In genomic region chr10:131811239-131812011, GRCh38 we compare ENCODE assay signal across 18 cellular contexts.
DNase-seq lines count a peak whose midpoint lies in the region; TF ChIP-seq lines count a peak whose summit lies in the region.
"Had no signal": no experiment of that assay in that cellular context is flagged by ENCODE, and none has a peak within 500 bp of the region (broad histone marks: within the 10 kb centered on the region; RNA-seq: fewer than 3 reads in every experiment).

No MANE protein-coding gene starts in this region.

- intact Hi-C loops in colonic mucosa (cut with DNase I): no loop called here

- TF ChIP-seq CTCF in colonic mucosa (IDR thresholded peaks at IDR 0.05) (no peak), glutamatergic neuron (IDR thresholded peaks at IDR 0.05; ENCODE audit: partially characterized antibody, unreplicated experiment) (no peak)

- no peaks in the 10 kb centered on the region for H3K27me3 ChIP-seq in colonic mucosa

- no peaks in the 10 kb centered on the region for H3K36me3 ChIP-seq in colonic mucosa

- no peaks in the 10 kb centered on the region for H3K36me3 Mint-ChIP-seq in glutamatergic neuron (ENCODE audit: unreplicated experiment)
- H3K36me3 Mint-ChIP-seq: CD8-positive, alpha-beta T cell had no signal

- H3K9me3 ChIP-seq in colonic mucosa: no peaks in the 10 kb centered on the region

- no peak overlapping the region for H3K9ac ChIP-seq in colonic mucosa (ENCODE audit: low read depth in 2 of 2, low read length in 2 of 2)
- H3K9ac ChIP-seq: KMS-11 had no signal

- H3K27me3 Mint-ChIP-seq in glutamatergic neuron (ENCODE audit: unreplicated experiment): peaks cover 9% of the 10 kb centered on the region

- H3K27ac ChIP-seq in colonic mucosa: no peak overlapping the region
- H3K27ac ChIP-seq: KMS-11 had no signal

- no peak overlapping the region for H3K4me3 ChIP-seq in colonic mucosa
- H3K4me3 ChIP-seq: GM12878 had no signal

- H3K9me3 Mint-ChIP-seq in glutamatergic neuron (ENCODE audit: unreplicated experiment): peaks cover 6% of the 10 kb centered on the region
- H3K9me3 Mint-ChIP-seq: CD8-positive, alpha-beta T cell had no signal

- H3K4me1 ChIP-seq in colonic mucosa: no peaks in the 10 kb centered on the region

- H3K4me1 Mint-ChIP-seq in glutamatergic neuron (ENCODE audit: low read depth, unreplicated experiment): peaks cover 2% of the 10 kb centered on the region

- no peak overlapping the region for H3K4me3 Mint-ChIP-seq in glutamatergic neuron (ENCODE audit: unreplicated experiment)
- H3K4me3 Mint-ChIP-seq: CD8-positive, alpha-beta T cell had no signal

- DNase-seq in activated CD8-positive, alpha-beta memory T cell treated with anti-CD3 and anti-CD28 coated beads, Interleukin-2, amount 50 U/mL, for 48 hours: peak; percentile 28
- DNase-seq in activated CD8-positive, alpha-beta memory T cell treated with anti-CD3 and anti-CD28 coated beads, Interleukin-2, amount 50 U/mL, for 4 hours: no peak
- DNase-seq in colonic mucosa (peak; percentile 10), mucosa of gallbladder (ENCODE audit: low spot score) (peak; percentile 3), NCI-H1694 treated with DMSO at 0.1 percent for 48 hours (lab: John Stamatoyannopoulos, UW) (no peak), kidney glomerular epithelial cell (lab: John Stamatoyannopoulos, UW) (no peak), glutamatergic neuron (no peak)
- peak; percentile 5 for DNase-seq in stimulated activated CD8-positive, alpha-beta memory T cell treated with anti-CD3 and anti-CD28 coated beads, Interleukin-4, amount 100 ng/mL, for 48 hours
- DNase-seq: AML-193, C1 segment of cervical spinal cord, DND-41, IMR-90, NCI-H187, NCI-H446 treated with DMSO at 0.1 percent for 48 hours, NCI-H69 had no signal

- H3K27ac Mint-ChIP-seq in glutamatergic neuron (ENCODE audit: unreplicated experiment): no peak overlapping the region
- H3K27ac Mint-ChIP-seq: CD8-positive, alpha-beta T cell had no signal

Comparison
In these comparisons a context has a peak if more than half of its experiments do, and no peak if none do; other contexts are left out.
1. DNase-seq: peak in activated CD8-positive, alpha-beta memory T cell treated with anti-CD3 and anti-CD28 coated beads, Interleukin-2, amount 50 U/mL, for 48 hours (single experiment), colonic mucosa (single experiment), mucosa of gallbladder (single experiment) and stimulated activated CD8-positive, alpha-beta memory T cell treated with anti-CD3 and anti-CD28 coated beads, Interleukin-4, amount 100 ng/mL, for 48 hours (single experiment); none in activated CD8-positive, alpha-beta memory T cell treated with anti-CD3 and anti-CD28 coated beads, Interleukin-2, amount 50 U/mL, for 4 hours (single experiment), NCI-H1694 treated with DMSO at 0.1 percent for 48 hours (single experiment), kidney glomerular epithelial cell (single experiment) and glutamatergic neuron (single experiment).